18 cellular contexts compared by ENCODE assay signal in the genomic region with DNA sequence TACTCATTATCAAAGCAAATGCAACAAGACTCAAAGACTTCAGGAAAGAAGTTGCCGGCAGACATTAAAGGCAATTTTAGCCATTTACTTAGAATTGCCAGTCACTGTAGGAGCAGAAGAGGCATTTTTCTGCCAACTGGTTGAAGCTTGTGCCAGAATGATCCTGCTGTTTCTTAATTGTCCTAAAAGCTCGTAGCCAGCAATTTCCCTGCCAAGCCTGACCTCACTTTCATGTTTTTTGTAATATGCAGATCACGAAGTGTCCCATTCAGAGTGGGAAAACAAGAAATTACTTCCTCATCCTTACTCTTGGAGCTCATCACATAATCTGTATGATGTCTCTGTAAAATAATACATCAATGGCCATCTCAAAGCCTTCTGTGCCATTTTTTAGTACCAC.
A peak's percentile ranks its signal among the peaks of the same experiment; 100 is the strongest.
DNase-seq lines count a peak whose midpoint lies in the region; ATAC-seq and TF ChIP-seq lines count a peak whose summit lies in the region.
"Had no signal": no experiment of that assay in that cellular context is flagged by ENCODE, and none has a peak within 500 bp of the region (broad histone marks: within the 10 kb centered on the region; RNA-seq: fewer than 3 reads in every experiment).

No MANE protein-coding gene starts in this region.

- H3K4me1 ChIP-seq in body of pancreas, result no peaks in the 10 kb centered on the region
- H3K4me1 ChIP-seq in right atrium auricular region, result peaks cover 0 to 28% of the 10 kb centered on the region in 2 donors

- no peak overlapping the region for H3K27ac ChIP-seq in body of pancreas
- H3K27ac ChIP-seq in right atrium auricular region, result no peak overlapping the region
- H3K27ac ChIP-seq in substantia nigra (ENCODE audit: low read depth, low read length, poor library complexity, severe bottlenecking), result peak overlapping the region; percentile 45
- H3K27ac ChIP-seq: gastrocnemius medialis had no signal

- H3K4me3 ChIP-seq in body of pancreas (no peak overlapping the region), right atrium auricular region (no peak overlapping the region)
- H3K4me3 ChIP-seq: gastrocnemius medialis had no signal

- H3K27me3 ChIP-seq in body of pancreas (no peaks in the 10 kb centered on the region), right atrium auricular region (no peaks in the 10 kb centered on the region)
- H3K27me3 ChIP-seq: gastrocnemius medialis had no signal

- no peak for ATAC-seq in body of pancreas
- no peak for ATAC-seq in HG03196 (IDR thresholded peaks at IDR 0.05; ENCODE audit: unreplicated experiment)
- no peak for ATAC-seq in GM18870 (IDR thresholded peaks at IDR 0.05; ENCODE audit: unreplicated experiment)
- ATAC-seq: gastrocnemius medialis; Panc1; stimulated activated naive CD8-positive, alpha-beta T cell treated with anti-CD3 and anti-CD28 coated beads, Interleukin-15, Interleukin-2, amounts not matched to agents 100 U/mL and 50 U/mL, for 24 hours had no signal

- 44 to 62% methylated on average over 3 of the region's 3 CpGs for WGBS in body of pancreas, 2 donors

- DNase-seq in NCI-H1092 treated with DMSO at 0.1 percent for 48 hours (lab: John Stamatoyannopoulos, UW) (peak; percentile 16), body of pancreas (peak in 3 of 4 donors; percentile 13 to 33 (median 29)), right atrium auricular region (ENCODE audit: low spot score) (peak; percentile 67), substantia nigra (lab: John Stamatoyannopoulos, UW) (peak in 27 of 49 donors; percentile 4 to 66 (median 24)), RPMI8226 (no peak), NCI-H526 (lab: John Stamatoyannopoulos, UW) (no peak)
- DNase-seq: activated B cell treated with CpG ODN at 0.5 μM for 24 hours; activated CD8-positive, alpha-beta memory T cell treated with anti-CD3 and anti-CD28 coated beads, Interleukin-2, amount 50 U/mL, for 4 hours; activated naive CD8-positive, alpha-beta T cell treated with anti-CD3 and anti-CD28 coated beads for 36 hours; CD4-positive, alpha-beta T cell; dermis blood vessel endothelial cell; gastrocnemius medialis; GOT3; NCI-H510A; stimulated activated naive CD8-positive, alpha-beta T cell treated with anti-CD3 and anti-CD28 coated beads, Interleukin-15, Interleukin-2, amounts not matched to agents 100 U/mL and 50 U/mL, for 24 hours had no signal

- no peak for TF ChIP-seq CTCF in body of pancreas (IDR thresholded peaks at IDR 0.05)
- no peak for TF ChIP-seq CTCF in right atrium auricular region (IDR thresholded peaks at IDR 0.05)

- intact Hi-C loops in body of pancreas (cut with DNase I), result no loop called here

- no peaks in the 10 kb centered on the region for H3K9me3 ChIP-seq in body of pancreas
- no peaks in the 10 kb centered on the region for H3K9me3 ChIP-seq in right atrium auricular region
- H3K9me3 ChIP-seq: gastrocnemius medialis had no signal

- no peak for TF ChIP-seq POLR2A in body of pancreas (IDR thresholded peaks at IDR 0.05)

- no peaks in the 10 kb centered on the region for H3K36me3 ChIP-seq in body of pancreas (replicated peaks in 1 of 2; ENCODE audit: insufficient read depth in 1 of 2, low read depth in 2 of 2)
- no peaks in the 10 kb centered on the region for H3K36me3 ChIP-seq in right atrium auricular region
- H3K36me3 ChIP-seq: gastrocnemius medialis had no signal

Comparison
In these comparisons a context has a peak if more than half of its experiments do, and no peak if none do; other contexts are left out.
1. DNase-seq: peak in NCI-H1092 treated with DMSO at 0.1 percent for 48 hours (single experiment), body of pancreas (3 of 4), right atrium auricular region (single experiment) and substantia nigra (27 of 49); none in RPMI8226 (single experiment) and NCI-H526 (0 of 2).